Comparison of ENCODE assay signal across 18 cellular contexts in the genomic region with DNA sequence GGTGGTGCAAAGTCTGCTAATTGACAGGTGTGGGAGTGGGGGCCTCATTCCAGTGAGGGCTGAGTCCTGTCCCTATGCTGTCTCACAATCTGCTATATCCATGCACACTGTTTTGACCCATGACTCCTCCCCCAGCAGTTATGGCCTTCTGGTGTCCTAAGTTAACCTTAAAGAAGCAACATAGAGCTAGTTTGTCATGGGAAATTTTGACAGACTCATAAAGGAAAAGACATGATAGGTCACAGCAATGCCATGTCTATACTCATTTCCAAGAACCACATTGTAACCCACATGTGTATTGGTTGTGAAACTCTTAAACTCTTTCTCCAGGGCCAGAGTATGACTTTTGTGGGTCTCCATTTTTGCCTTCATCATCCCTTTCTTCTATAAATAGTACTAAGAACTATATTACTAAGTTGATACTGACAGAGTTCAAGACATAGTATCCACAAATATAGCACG.
DNase-seq lines count a peak whose midpoint lies in the region; ATAC-seq and TF ChIP-seq lines count a peak whose summit lies in the region.
"Had no signal": no experiment of that assay in that cellular context is flagged by ENCODE, and none has a peak within 500 bp of the region (broad histone marks: within the 10 kb centered on the region; RNA-seq: fewer than 3 reads in every experiment).

No MANE protein-coding gene starts in this region.

- H3K4me1 ChIP-seq in psoas muscle: peaks cover 9% of the 10 kb centered on the region
- H3K4me1 ChIP-seq: prostate gland, thyroid gland had no signal

- no peaks in the 10 kb centered on the region for H3K36me3 ChIP-seq in psoas muscle (ENCODE audit: insufficient read depth in 1 of 2, low read depth in 1 of 2)
- H3K36me3 ChIP-seq: prostate gland, thyroid gland had no signal

- WGBS in psoas muscle, 3 donors: 4 to 30% (median 19%) methylated on average over 1 of the region's 1 CpG

- DNase-seq in activated CD4-positive, alpha-beta T cell treated with anti-CD3 and anti-CD28 coated beads, Interleukin-2, amount 10 ng/mL, durations not matched to agents 24 days and 14 days: no peak
- no peak for DNase-seq in activated CD4-positive, alpha-beta T cell treated with anti-CD3 and anti-CD28 coated beads, Interleukin-2, amount 50 U/mL, for 4 hours
- peak; percentile 33 for DNase-seq in activated T-cell treated with anti-CD3 and anti-CD28 coated beads, Interleukin-2, amount 50 U/mL, for 72 hours
- DNase-seq in psoas muscle (no peak), HPDE6-E6E7 (ENCODE audit: extremely low spot score) (no peak)
- DNase-seq: activated naive CD4-positive, alpha-beta T cell treated with anti-CD3 and anti-CD28 coated beads, Interleukin-2, amount 10 ng/mL, durations not matched to agents 7 days and 5 days; C1 segment of cervical spinal cord; endodermal cell; GDM1; mammary epithelial cell; NCI-H187; NCI-H226; thyroid gland had no signal

- H3K36me3 Mint-ChIP-seq in activated CD4-positive, alpha-beta T cell treated with anti-CD3 and anti-CD28 coated beads, Interleukin-2, amount 10 ng/mL, durations not matched to agents 24 days and 14 days (ENCODE audit: low read depth): no peaks in the 10 kb centered on the region
- H3K36me3 Mint-ChIP-seq in activated T-cell treated with anti-CD3 and anti-CD28 coated beads, Interleukin-2, amount 50 U/mL, for 72 hours (ENCODE audit: insufficient read depth in 2 of 2): no peaks in the 10 kb centered on the region
- H3K36me3 Mint-ChIP-seq: activated naive CD4-positive, alpha-beta T cell treated with anti-CD3 and anti-CD28 coated beads, Interleukin-2, amount 10 ng/mL, durations not matched to agents 7 days and 5 days had no signal

- no peaks in the 10 kb centered on the region for H3K9me3 Mint-ChIP-seq in activated CD4-positive, alpha-beta T cell treated with anti-CD3 and anti-CD28 coated beads, Interleukin-2, amount 10 ng/mL, durations not matched to agents 24 days and 14 days
- H3K9me3 Mint-ChIP-seq in activated T-cell treated with anti-CD3 and anti-CD28 coated beads, Interleukin-2, amount 50 U/mL, for 72 hours: no peaks in the 10 kb centered on the region
- H3K9me3 Mint-ChIP-seq: activated naive CD4-positive, alpha-beta T cell treated with anti-CD3 and anti-CD28 coated beads, Interleukin-2, amount 10 ng/mL, durations not matched to agents 7 days and 5 days; endodermal cell; nephron had no signal

- peak; percentile 43 for ATAC-seq in HG02610 (IDR thresholded peaks at IDR 0.05; ENCODE audit: unreplicated experiment)
- ATAC-seq in activated T-cell treated with anti-CD3 and anti-CD28 coated beads, Interleukin-2, amount 50 U/mL, for 72 hours (replicated peaks in 1 of 2): peak; percentile 93 to 95
- peak in 3 of 4 donors; percentile 44 to 71 (median 51) for ATAC-seq in psoas muscle
- ATAC-seq in GM21447 (IDR thresholded peaks at IDR 0.05; ENCODE audit: unreplicated experiment): no peak
- no peak for ATAC-seq in SK-N-SH treated with all-trans-retinoic acid at 6 μM for 48 hours

- no peak overlapping the region for H3K4me3 Mint-ChIP-seq in activated CD4-positive, alpha-beta T cell treated with anti-CD3 and anti-CD28 coated beads, Interleukin-2, amount 10 ng/mL, durations not matched to agents 24 days and 14 days
- peak overlapping the region in 1 of 2 donors; percentile 53 for H3K4me3 Mint-ChIP-seq in activated T-cell treated with anti-CD3 and anti-CD28 coated beads, Interleukin-2, amount 50 U/mL, for 72 hours
- H3K4me3 Mint-ChIP-seq: activated naive CD4-positive, alpha-beta T cell treated with anti-CD3 and anti-CD28 coated beads, Interleukin-2, amount 10 ng/mL, durations not matched to agents 7 days and 5 days; endodermal cell; nephron had no signal

- peaks cover 6% of the 10 kb centered on the region for H3K27me3 Mint-ChIP-seq in activated CD4-positive, alpha-beta T cell treated with anti-CD3 and anti-CD28 coated beads, Interleukin-2, amount 10 ng/mL, durations not matched to agents 24 days and 14 days
- H3K27me3 Mint-ChIP-seq in activated T-cell treated with anti-CD3 and anti-CD28 coated beads, Interleukin-2, amount 50 U/mL, for 72 hours (ENCODE audit: low read depth): no peaks in the 10 kb centered on the region

- intact Hi-C loops in activated CD4-positive, alpha-beta T cell treated with anti-CD3 and anti-CD28 coated beads, Interleukin-2, amount 10 ng/mL, durations not matched to agents 24 days and 14 days (cut with micrococcal nuclease): no loop called here
- intact Hi-C loops in psoas muscle (cut with DNase I): no loop called here

- H3K27me3 ChIP-seq in psoas muscle (ENCODE audit: insufficient read depth in 3 of 3, low read length in 2 of 3): no peaks in the 10 kb centered on the region
- H3K27me3 ChIP-seq: thyroid gland had no signal

- peak overlapping the region; percentile 72 for H3K27ac Mint-ChIP-seq in activated CD4-positive, alpha-beta T cell treated with anti-CD3 and anti-CD28 coated beads, Interleukin-2, amount 10 ng/mL, durations not matched to agents 24 days and 14 days
- peak overlapping the region; percentile 34 for H3K27ac Mint-ChIP-seq in activated T-cell treated with anti-CD3 and anti-CD28 coated beads, Interleukin-2, amount 50 U/mL, for 72 hours
- H3K27ac Mint-ChIP-seq: activated naive CD4-positive, alpha-beta T cell treated with anti-CD3 and anti-CD28 coated beads, Interleukin-2, amount 10 ng/mL, durations not matched to agents 7 days and 5 days; endodermal cell; nephron had no signal

- peaks cover 17% of the 10 kb centered on the region for H3K4me1 Mint-ChIP-seq in activated CD4-positive, alpha-beta T cell treated with anti-CD3 and anti-CD28 coated beads, Interleukin-2, amount 10 ng/mL, durations not matched to agents 24 days and 14 days
- H3K4me1 Mint-ChIP-seq in activated T-cell treated with anti-CD3 and anti-CD28 coated beads, Interleukin-2, amount 50 U/mL, for 72 hours (ENCODE audit: low read depth): peaks cover 22% of the 10 kb centered on the region
- H3K4me1 Mint-ChIP-seq: endodermal cell had no signal

- H3K9me3 ChIP-seq in psoas muscle: no peaks in the 10 kb centered on the region
- H3K9me3 ChIP-seq: prostate gland, thyroid gland had no signal

- H3K27ac ChIP-seq in psoas muscle: no peak overlapping the region
- H3K27ac ChIP-seq: prostate gland, thyroid gland had no signal

- no peak for TF ChIP-seq CTCF in psoas muscle (IDR thresholded peaks at IDR 0.05)

- no peak overlapping the region for H3K4me3 ChIP-seq in psoas muscle
- H3K4me3 ChIP-seq: prostate gland, thyroid gland had no signal

TF ChIP-seq in SK-N-SH treated with all-trans-retinoic acid at 6 μM for 48 hours, 23 proteins besides CTCF, POLR2A, EP300 and RAD21:
- TF ChIP-seq PPARA (CRISPR knock-in tag; IDR thresholded peaks at IDR 0.05; ENCODE audit: borderline replicate concordance) (no peak), ZNF70 (CRISPR knock-in tag; IDR thresholded peaks at IDR 0.05) (no peak), OSR1 (CRISPR knock-in tag; IDR thresholded peaks at IDR 0.05) (no peak)
- TF ChIP-seq, protein P1, sequence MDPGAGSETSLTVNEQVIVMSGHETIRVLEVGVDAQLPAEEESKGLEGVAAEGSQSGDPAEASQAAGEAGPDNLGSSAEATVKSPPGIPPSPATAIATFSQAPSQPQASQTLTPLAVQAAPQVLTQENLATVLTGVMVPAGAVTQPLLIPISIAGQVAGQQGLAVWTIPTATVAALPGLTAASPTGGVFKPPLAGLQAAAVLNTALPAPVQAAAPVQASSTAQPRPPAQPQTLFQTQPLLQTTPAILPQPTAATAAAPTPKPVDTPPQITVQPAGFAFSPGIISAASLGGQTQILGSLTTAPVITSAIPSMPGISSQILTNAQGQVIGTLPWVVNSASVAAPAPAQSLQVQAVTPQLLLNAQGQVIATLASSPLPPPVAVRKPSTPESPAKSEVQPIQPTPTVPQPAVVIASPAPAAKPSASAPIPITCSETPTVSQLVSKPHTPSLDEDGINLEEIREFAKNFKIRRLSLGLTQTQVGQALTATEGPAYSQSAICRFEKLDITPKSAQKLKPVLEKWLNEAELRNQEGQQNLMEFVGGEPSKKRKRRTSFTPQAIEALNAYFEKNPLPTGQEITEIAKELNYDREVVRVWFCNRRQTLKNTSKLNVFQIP (CRISPR knock-in tag; IDR thresholded peaks at IDR 0.05; ENCODE audit: borderline replicate concordance, low read depth): no peak

Comparison
In these comparisons a context has a peak if more than half of its experiments do, and no peak if none do; other contexts are left out.
1. DNase-seq: peak in activated T-cell treated with anti-CD3 and anti-CD28 coated beads, Interleukin-2, amount 50 U/mL, for 72 hours (2 of 2); none in activated CD4-positive, alpha-beta T cell treated with anti-CD3 and anti-CD28 coated beads, Interleukin-2, amount 10 ng/mL, durations not matched to agents 24 days and 14 days (single experiment), activated CD4-positive, alpha-beta T cell treated with anti-CD3 and anti-CD28 coated beads, Interleukin-2, amount 50 U/mL, for 4 hours (0 of 2), psoas muscle (0 of 2) and HPDE6-E6E7 (single experiment).
2. ATAC-seq: peak in HG02610 (single experiment), activated T-cell treated with anti-CD3 and anti-CD28 coated beads, Interleukin-2, amount 50 U/mL, for 72 hours (2 of 2) and psoas muscle (3 of 4); none in GM21447 (single experiment) and SK-N-SH treated with all-trans-retinoic acid at 6 μM for 48 hours (single experiment).